Comparison of ENCODE assay signal across 5 cellular contexts in the genomic region with DNA sequence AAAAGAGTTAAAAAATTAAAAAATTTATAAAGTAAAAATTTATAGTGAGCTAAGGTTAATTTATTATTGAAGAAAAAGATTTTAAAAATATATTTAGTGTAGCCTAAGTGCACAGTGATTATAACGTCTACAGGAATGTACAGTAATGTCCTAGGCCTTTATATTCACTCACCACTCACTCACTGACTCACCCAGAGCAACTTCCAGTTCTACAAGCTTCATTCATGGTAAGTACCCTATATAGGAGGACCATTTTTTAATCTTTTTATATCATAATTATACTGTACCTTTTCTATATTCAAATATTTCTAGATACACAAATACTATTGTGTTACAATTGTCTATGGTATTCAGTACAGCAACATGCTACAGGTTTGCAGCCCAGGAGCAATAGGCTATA.
"Had no signal": no experiment of that assay in that cellular context is flagged by ENCODE, and none has a peak within 500 bp of the region (broad histone marks: within the 10 kb centered on the region; RNA-seq: fewer than 3 reads in every experiment).

No MANE protein-coding gene starts in this region.

- H3K4me3 ChIP-seq: GM23338 had no signal

- H2AFZ ChIP-seq: GM23338 had no signal

- ATAC-seq: GM23338, HepG2 had no signal

- H3K4me2 ChIP-seq: GM23338 had no signal

- H3K27ac ChIP-seq: HL-60 had no signal

- DNase-seq: H9, HCEC 1CT had no signal
